Comparison of ENCODE assay signal across 9 cellular contexts in genomic region chr6:30885481-30885998, GRCh38. TPM values are rescaled to one million over a fixed set of nuclear protein-coding genes. Genes with fewer than 3 reads are reported as not detected.
DNase-seq lines count a peak whose midpoint lies in the region; ATAC-seq, FAIRE-seq and TF ChIP-seq lines count a peak whose summit lies in the region.
"Had no signal": no experiment of that assay in that cellular context is flagged by ENCODE, and none has a peak within 500 bp of the region (broad histone marks: within the 10 kb centered on the region; RNA-seq: fewer than 3 reads in every experiment).

No MANE protein-coding gene starts in this region.

- peak overlapping the region in 1 of 2 donors; percentile 87 for H3K9ac ChIP-seq in kidney (ENCODE audit: low read length in 2 of 2)

- H3K36me3 ChIP-seq in kidney (ENCODE audit: control insufficient read depth in 1 of 2, insufficient read depth in 2 of 2, low read length in 2 of 2) (peaks cover 5 to 9% of the 10 kb centered on the region in 2 donors), stomach (peaks cover 3 to 21% (median 20%) of the 10 kb centered on the region in 4 donors)

- no peak for ATAC-seq in GM18870 (IDR thresholded peaks at IDR 0.05; ENCODE audit: unreplicated experiment)

- intact Hi-C loops in kidney (cut with DNase I) (loop anchor here (10.0 kb wide), 1 partner anchor 151 kb away; no protein-coding TSS in a partner anchor), stomach (cut with DNase I; ENCODE audit: low total_unique reads) (no loop called here)

- no peak for TF ChIP-seq CTCF in kidney (IDR thresholded peaks at IDR 0.05; ENCODE audit: borderline replicate concordance, extremely low read depth, insufficient read depth)
- no peak for TF ChIP-seq CTCF in stomach (IDR thresholded peaks at IDR 0.05)

- WGBS in stomach, 5 donors: 18 to 27% (median 22%) methylated on average over 7 of the region's 7 CpGs

- FAIRE-seq in kidney (lab: Jason Lieb, UNC): no peak

- no peak for TF ChIP-seq POLR2A in stomach (IDR thresholded peaks at IDR 0.05)

- DNase-seq in DMS53 (lab: John Stamatoyannopoulos, UW) (peak; percentile 72), LoVo (ENCODE audit: low spot score) (peak; percentile 77), astrocyte of the hippocampus (ENCODE audit: low read depth, low spot score) (peak; percentile 58), kidney (no peak), stomach (peak; percentile 48), SHP77 treated with DMSO at 0.1 percent for 48 hours (lab: John Stamatoyannopoulos, UW) (no peak), NCI-H2107 treated with DMSO at 0.1 percent for 48 hours (lab: John Stamatoyannopoulos, UW; ENCODE audit: unreplicated experiment) (no peak)

- peaks cover 23 to 41% of the 10 kb centered on the region in 2 donors for H3K4me1 ChIP-seq in kidney (ENCODE audit: control insufficient read depth in 1 of 2, insufficient read depth in 1 of 2, low read depth in 1 of 2, low read length in 2 of 2)
- peaks cover 38 to 80% (median 63%) of the 10 kb centered on the region in 4 donors for H3K4me1 ChIP-seq in stomach

- H3K4me3 ChIP-seq in kidney (ENCODE audit: low read length in 2 of 2) (peak overlapping the region; percentile 60 to 83), stomach (peak overlapping the region; percentile 79 to 92 (median 80))

- TF ChIP-seq EP300 in stomach (IDR thresholded peaks at IDR 0.05): no peak

- H3K9me3 ChIP-seq in kidney (ENCODE audit: control insufficient read depth in 1 of 2, low read length in 2 of 2): no peaks in the 10 kb centered on the region
- no peaks in the 10 kb centered on the region for H3K9me3 ChIP-seq in stomach

- peak overlapping the region; percentile 94 to 97 for H3K27ac ChIP-seq in kidney (ENCODE audit: low read depth in 2 of 2, low read length in 2 of 2)
- H3K27ac ChIP-seq in stomach: peak overlapping the region; percentile 92 to 95 (median 93)

- peaks cover 0 to 4% (median 0%) of the 10 kb centered on the region in 3 donors for H3K27me3 ChIP-seq in stomach

RNA-seq across cellular contexts. Expression of gene DDR1, which starts 1.2 kb away (rescaled TPM):
- total RNA-seq in kidney (362 TPM), stomach (100 to 1,000 TPM in 3 of 5 donors, 10 to 100 TPM in 2; 51.3 to 144 (median 109) TPM)
- polyA plus RNA-seq in kidney (ENCODE audit: insufficient read depth, low read depth, low replicate concordance) (95.8 TPM), stomach (10 to 100 TPM; 17.6 to 88.7 (median 49.4) TPM)

RNA-seq across cellular contexts. Expression of gene GTF2H4, which starts 22.5 kb away (rescaled TPM):
- total RNA-seq in kidney (39.3 TPM), stomach (10 to 100 TPM in 2 of 5 donors, 1 to 10 TPM in 3; 3.9 to 67.4 (median 8.1) TPM)
- polyA plus RNA-seq in kidney (ENCODE audit: insufficient read depth, low read depth, low replicate concordance) (20.9 TPM), stomach (10 to 100 TPM; 15.3 to 29.6 (median 17.6) TPM)

RNA-seq across cellular contexts. Expression of gene VARS2, which starts 28.5 kb away (rescaled TPM):
- total RNA-seq in kidney: 34.5 TPM
- 30.4 TPM for polyA plus RNA-seq in kidney (ENCODE audit: insufficient read depth, low read depth, low replicate concordance)
- 10 to 100 TPM in 4 of 5 donors, 1 to 10 TPM in 1; 1.2 to 61.6 (median 22.7) TPM for total RNA-seq in stomach
- polyA plus RNA-seq in stomach: 10 to 100 TPM; 17.9 to 21.8 (median 18.5) TPM

RNA-seq across cellular contexts. Expression of gene SFTA2, which starts 46.4 kb away (rescaled TPM):
- total RNA-seq in kidney: 30.5 TPM
- polyA plus RNA-seq in kidney (ENCODE audit: insufficient read depth, low read depth, low replicate concordance): 7.4 TPM
- total RNA-seq in stomach: 10 to 100 TPM in 1 of 5 donors, 1 to 10 TPM in 1, not detected in 3; 2.8 to 15.2 TPM
- 10 to 100 TPM; 10.2 to 94.7 (median 44.1) TPM for polyA plus RNA-seq in stomach
- total RNA-seq: T-helper 1 cell treated with Interleukin-12 subunit alpha and Interleukin-12 subunit beta and Interleukin-4 antibody, amounts not matched to agents 30 ng/mL and 1 ng/mL, for 36 hours had no signal

RNA-seq across cellular contexts. Expression of gene MUCL3, which starts 55.2 kb away (rescaled TPM):
- total RNA-seq in kidney: 0.13 TPM
- polyA plus RNA-seq in kidney (ENCODE audit: insufficient read depth, low read depth, low replicate concordance): not detected
- total RNA-seq in stomach: 100 to 1,000 TPM in 3 of 5 donors, 10 to 100 TPM in 1, under 1 TPM in 1; 0.87 to 346 (median 168) TPM
- 10 to 100 TPM; 17.5 to 83.3 (median 39.6) TPM for polyA plus RNA-seq in stomach
- total RNA-seq: T-helper 1 cell treated with Interleukin-12 subunit alpha and Interleukin-12 subunit beta and Interleukin-4 antibody, amounts not matched to agents 30 ng/mL and 1 ng/mL, for 36 hours had no signal

Comparison
In these comparisons a context has a peak if more than half of its experiments do, and no peak if none do; other contexts are left out.
1. DNase-seq: peak in DMS53 (single experiment), LoVo (single experiment), astrocyte of the hippocampus (single experiment) and stomach (single experiment); none in kidney (single experiment), SHP77 treated with DMSO at 0.1 percent for 48 hours (single experiment) and NCI-H2107 treated with DMSO at 0.1 percent for 48 hours (single experiment).